In the genomic region with DNA sequence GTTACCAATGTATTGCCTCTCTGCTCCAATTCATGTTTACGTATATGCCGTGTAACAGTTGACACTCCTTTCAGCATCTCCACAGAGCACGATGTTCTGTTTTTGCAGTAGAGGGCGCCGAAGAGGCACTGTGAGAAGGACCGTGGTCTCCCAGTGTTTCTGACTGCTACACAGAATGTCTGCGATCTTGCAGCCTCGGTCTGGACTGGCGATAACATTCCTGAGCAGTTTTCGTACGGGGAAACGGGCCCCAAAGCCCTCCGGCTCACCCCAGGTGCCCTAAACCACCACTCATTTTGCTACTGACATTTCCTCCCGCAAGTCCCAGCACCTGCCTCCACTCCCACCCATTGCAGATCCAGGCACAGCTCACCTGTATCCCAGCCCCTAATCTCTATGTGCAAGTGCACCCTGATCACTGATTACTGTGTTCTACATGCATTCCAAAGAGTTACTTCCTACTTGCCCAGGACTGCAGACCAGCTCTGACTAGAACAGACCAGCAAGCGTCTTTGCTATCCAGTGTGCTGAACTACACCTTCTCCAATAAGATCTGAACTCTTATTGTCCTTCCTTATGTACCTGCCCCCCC, we compare ENCODE assay signal across 8 cellular contexts. TPM values are rescaled to one million over a fixed set of nuclear protein-coding genes. Genes with fewer than 3 reads are reported as not detected.
DNase-seq lines count a peak whose midpoint lies in the region; ATAC-seq, FAIRE-seq and TF ChIP-seq lines count a peak whose summit lies in the region.

No MANE protein-coding gene starts in this region.

- peaks cover 4% of the 10 kb centered on the region for H3K27me3 ChIP-seq in CD8-positive, alpha-beta memory T cell (ENCODE audit: insufficient read depth, low read length, poor library complexity, severe bottlenecking)
- H3K27me3 ChIP-seq in Panc1 (ENCODE audit: control insufficient read depth, insufficient read depth, low read length) (peaks cover 2% of the 10 kb centered on the region; the same call in 1 of the 2 replicates), pancreas (no peaks in the 10 kb centered on the region)

- H3K27ac ChIP-seq in CD8-positive, alpha-beta memory T cell (ENCODE audit: low read depth, low read length): no peak overlapping the region
- H3K27ac ChIP-seq in Panc1 (ENCODE audit: low read length): no peak overlapping the region
- H3K27ac ChIP-seq in pancreas: peak overlapping the region in 3 of 4 donors; percentile 39 to 53 (median 46)

- 2 to 3% methylated on average over 15 of the region's 15 CpGs for WGBS in pancreas, 2 donors

- no peaks in the 10 kb centered on the region for H3K9me3 Mint-ChIP-seq in CD8-positive, alpha-beta memory T cell
- H3K9me3 Mint-ChIP-seq in glutamatergic neuron (ENCODE audit: unreplicated experiment): no peaks in the 10 kb centered on the region

- in situ Hi-C loops in Panc1 (cut with HindIII; ENCODE audit: low pct_unique_long_range_greater_than_20kb, low sequenced_read_pairs): no loop called here

- BruUV-seq in Panc1 (replicated peaks; lab: Mats Ljungman, UMichigan): no TSS peak

- peaks cover 4% of the 10 kb centered on the region for H3K4me1 ChIP-seq in CD8-positive, alpha-beta memory T cell (ENCODE audit: insufficient read depth, low read length)
- H3K4me1 ChIP-seq in Panc1 (ENCODE audit: control insufficient read depth, insufficient read depth, low read length) (no peaks in the 10 kb centered on the region), pancreas (peaks cover 6 to 13% (median 7%) of the 10 kb centered on the region in 3 donors)

- TF ChIP-seq CTCF in Panc1 (IDR thresholded peaks at IDR 0.05): peak; percentile 80
- peak; percentile 48 for TF ChIP-seq CTCF in glutamatergic neuron (IDR thresholded peaks at IDR 0.05; ENCODE audit: partially characterized antibody, unreplicated experiment)
- TF ChIP-seq CTCF in pancreas (IDR thresholded peaks at IDR 0.05): peak; percentile 37 to 56 (median 49)

- peak overlapping the region; percentile 7 for H3K4me3 ChIP-seq in CD8-positive, alpha-beta memory T cell (ENCODE audit: low read length)
- H3K4me3 ChIP-seq in Panc1 (ENCODE audit: low read depth in 2 of 2, low read length in 2 of 2) (peak overlapping the region in 1 of 2 experiments; percentile 2; a peak in 1 of 4 replicates), pancreas (peak overlapping the region in 2 of 4 donors; percentile 21 to 44)

- ATAC-seq in HG03354 (IDR thresholded peaks at IDR 0.05; ENCODE audit: poor library complexity, severe bottlenecking, unreplicated experiment) (peak; percentile 99), Panc1 (peak; percentile 95), pancreas (peak; percentile 91 to 99 (median 98))

- CTCF ChIA-PET in CD8-positive, alpha-beta memory T cell (lab: Charles Lee): interaction anchor here (0.6 kb wide), 1 partner anchor 11 kb away, joined by 3 read pairs; no protein-coding TSS in a partner anchor
- CTCF ChIA-PET in Panc1 (lab: Charles Lee): interaction anchor here (0.5 kb wide), 1 partner anchor 257 kb away, joined by 4 read pairs; no protein-coding TSS in a partner anchor

- DNase-seq in CD8-positive, alpha-beta memory T cell: peak; percentile 25 to 55 (median 30)
- peak; percentile 36 for DNase-seq in GM19240 (ENCODE audit: insufficient read length, low spot score)
- peak; percentile 27 for DNase-seq in Panc1 (ENCODE audit: low read depth, low spot score)
- peak; percentile 46 for DNase-seq in activated naive CD4-positive, alpha-beta T cell treated with Interleukin-2 at 50 U/mL for 16 hours
- DNase-seq in glutamatergic neuron: peak; percentile 64
- peak; percentile 30 to 67 (median 52) for DNase-seq in pancreas
- no peak for DNase-seq in middle frontal gyrus (ENCODE audit: extremely low spot score, low spot score)

- peaks cover 11 to 43% of the 10 kb centered on the region in 2 donors for H3K27me3 Mint-ChIP-seq in CD8-positive, alpha-beta memory T cell
- no peaks in the 10 kb centered on the region for H3K27me3 Mint-ChIP-seq in glutamatergic neuron (ENCODE audit: unreplicated experiment)

- peak overlapping the region in 6 of 7 donors; percentile 49 to 72 (median 54) for H3K4me3 Mint-ChIP-seq in CD8-positive, alpha-beta memory T cell
- H3K4me3 Mint-ChIP-seq in glutamatergic neuron (ENCODE audit: unreplicated experiment): peak overlapping the region; percentile 35

- POLR2A ChIA-PET in CD8-positive, alpha-beta memory T cell (lab: Charles Lee): no interaction called here
- POLR2A ChIA-PET in Panc1 (lab: Charles Lee): no interaction called here

- no peak for FAIRE-seq in pancreas (lab: Jason Lieb, UNC)

- peak overlapping the region in 1 of 8 donors; percentile 20 for H3K27ac Mint-ChIP-seq in CD8-positive, alpha-beta memory T cell
- no peak overlapping the region for H3K27ac Mint-ChIP-seq in glutamatergic neuron (ENCODE audit: unreplicated experiment)

- H3K9me3 ChIP-seq in CD8-positive, alpha-beta memory T cell (ENCODE audit: low read length): no peaks in the 10 kb centered on the region
- H3K9me3 ChIP-seq in Panc1 (ENCODE audit: control insufficient read depth, insufficient read depth, low read depth, low read length) (no peaks in the 10 kb centered on the region), pancreas (no peaks in the 10 kb centered on the region)

- peaks cover 0 to under 1% (median 0%) of the 10 kb centered on the region in 3 donors for H3K36me3 Mint-ChIP-seq in CD8-positive, alpha-beta memory T cell
- no peaks in the 10 kb centered on the region for H3K36me3 Mint-ChIP-seq in glutamatergic neuron (ENCODE audit: unreplicated experiment)

- no peaks in the 10 kb centered on the region for H3K36me3 ChIP-seq in CD8-positive, alpha-beta memory T cell (ENCODE audit: insufficient read depth, low read length)
- H3K36me3 ChIP-seq in Panc1 (ENCODE audit: control insufficient read depth, insufficient read depth, low read length): no peaks in the 10 kb centered on the region
- no peaks in the 10 kb centered on the region for H3K36me3 ChIP-seq in pancreas

- intact Hi-C loops in Panc1 (cut with micrococcal nuclease; ENCODE audit: unreplicated experiment) (loop anchor here (5.0 kb wide), 1 partner anchor 161 kb away; no protein-coding TSS in a partner anchor), pancreas (cut with DNase I) (loop anchor here in 2 of 3 donors (10.0 kb wide), 1 partner anchor 158 kb away; no protein-coding TSS in a partner anchor)

- peaks cover 4 to 8% (median 6%) of the 10 kb centered on the region in 3 donors for H3K4me1 Mint-ChIP-seq in CD8-positive, alpha-beta memory T cell
- H3K4me1 Mint-ChIP-seq in glutamatergic neuron (ENCODE audit: low read depth, unreplicated experiment): peaks cover 2% of the 10 kb centered on the region

RNA-seq across cellular contexts. Expression of gene NFXL1, which starts 12.4 kb away (rescaled TPM):
- 10 to 100 TPM in 1 of 2 experiments, 1 to 10 TPM in 1; 9.7 to 11.5 TPM for total RNA-seq in CD8-positive, alpha-beta memory T cell
- polyA plus RNA-seq in CD8-positive, alpha-beta memory T cell: 10.0 TPM
- total RNA-seq in Panc1 (2021; ENCODE audit: unreplicated experiment) (9.2 TPM), glutamatergic neuron (ENCODE audit: unreplicated experiment) (20.2 TPM), pancreas (10 to 100 TPM in 4 of 6 donors, 1 to 10 TPM in 2; 8.7 to 11.5 (median 10.3) TPM)
- polyA plus RNA-seq in Panc1 (2012; ENCODE audit: insufficient read length): 4.0 TPM
- polyA plus RNA-seq in pancreas: 1 to 10 TPM; 7.5 to 8.9 TPM

Comparison
In these comparisons a context has a peak if more than half of its experiments do, and no peak if none do; other contexts are left out.
1. H3K27ac ChIP-seq: peak in pancreas (3 of 4); none in CD8-positive, alpha-beta memory T cell (single experiment) and Panc1 (single experiment).
2. Peak in every context shown above with its lines, with median percentiles within 50 percentile points of each other: ATAC-seq and CTCF ChIP-seq.